In the genomic region with DNA sequence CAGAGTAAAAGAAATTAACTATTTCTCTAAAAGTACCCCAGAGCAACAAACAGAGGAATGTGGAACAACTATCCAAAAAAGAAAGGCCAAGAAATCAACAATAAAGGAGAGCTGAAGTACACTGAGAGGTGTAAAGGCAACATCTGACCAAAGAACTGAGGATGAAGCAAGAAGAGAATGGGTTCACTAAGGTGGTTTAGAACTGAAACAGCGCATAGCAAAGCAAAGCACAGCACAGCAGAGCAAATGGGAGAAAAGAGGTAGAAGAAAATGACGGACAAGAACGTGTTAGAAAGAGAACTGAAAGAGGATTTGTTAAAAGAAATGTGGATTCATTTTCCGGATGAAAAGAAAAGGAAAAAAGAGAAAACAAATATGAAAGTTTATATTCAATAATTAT, we compare ENCODE assay signal across 24 cellular contexts. TPM values are rescaled to one million over a fixed set of nuclear protein-coding genes. Genes with fewer than 3 reads are reported as not detected.
DNase-seq lines count a peak whose midpoint lies in the region; ATAC-seq, FAIRE-seq and TF ChIP-seq lines count a peak whose summit lies in the region.
"Had no signal": no experiment of that assay in that cellular context is flagged by ENCODE, and none has a peak within 500 bp of the region (broad histone marks: within the 10 kb centered on the region; RNA-seq: fewer than 3 reads in every experiment).

No MANE protein-coding gene starts in this region.

- H3K27me3 ChIP-seq in psoas muscle (ENCODE audit: insufficient read depth in 3 of 3, low read length in 2 of 3), result no peaks in the 10 kb centered on the region
- H3K27me3 ChIP-seq in left ventricle myocardium inferior (ENCODE audit: low read depth), result no peaks in the 10 kb centered on the region
- H3K27me3 ChIP-seq in Peyer's patch, result no peaks in the 10 kb centered on the region
- H3K27me3 ChIP-seq: BLaER1 treated with 17β-estradiol and CSF1 and Interleukin-3, amounts not matched to agents 10 nM and 100 nM; MG63; suprapubic skin had no signal

- H3K27ac ChIP-seq in psoas muscle, result peak overlapping the region; percentile 71
- no peak overlapping the region for H3K27ac ChIP-seq in left ventricle myocardium inferior (replicated peaks)
- H3K27ac ChIP-seq in Peyer's patch, result no peak overlapping the region
- H3K27ac ChIP-seq: BLaER1 treated with 17β-estradiol and CSF1 and Interleukin-3, amounts not matched to agents 10 nM and 100 nM; prostate gland; suprapubic skin had no signal

- H3K9me3 Mint-ChIP-seq in T-helper 2 cell treated with Interferon-gamma antibody and Interleukin-4, amounts not matched to agents 5 μg/mL and 100 μg/mL, for 36 hours, result no peaks in the 10 kb centered on the region
- no peaks in the 10 kb centered on the region for H3K9me3 Mint-ChIP-seq in activated T-helper 2 cell treated with anti-CD3 and anti-CD28 coated beads, Interferon-gamma antibody, Interleukin-2, Interleukin-4, amounts not matched to agents 10 μg/mL and 5 μg/mL and 100 μg/mL, durations not matched to agents 14 hours and 24 hours and 36 hours
- H3K9me3 Mint-ChIP-seq: effector memory CD8-positive, alpha-beta T cell; naive thymus-derived CD8-positive, alpha-beta T cell had no signal

- H3K4me3 Mint-ChIP-seq in T-helper 2 cell treated with Interferon-gamma antibody and Interleukin-4, amounts not matched to agents 5 μg/mL and 100 μg/mL, for 36 hours, result peak overlapping the region; percentile 21
- no peak overlapping the region for H3K4me3 Mint-ChIP-seq in activated T-helper 2 cell treated with anti-CD3 and anti-CD28 coated beads, Interferon-gamma antibody, Interleukin-2, Interleukin-4, amounts not matched to agents 10 μg/mL and 5 μg/mL and 100 μg/mL, durations not matched to agents 14 hours and 24 hours and 36 hours (ENCODE audit: low read depth)
- H3K4me3 Mint-ChIP-seq: effector memory CD8-positive, alpha-beta T cell; naive thymus-derived CD8-positive, alpha-beta T cell had no signal

- 73 to 94% (median 86%) methylated on average over 4 of the region's 4 CpGs for WGBS in psoas muscle, 3 donors

- H3K4me1 Mint-ChIP-seq in T-helper 2 cell treated with Interferon-gamma antibody and Interleukin-4, amounts not matched to agents 5 μg/mL and 100 μg/mL, for 36 hours (ENCODE audit: low read depth), result peaks cover 17% of the 10 kb centered on the region
- H3K4me1 Mint-ChIP-seq in activated T-helper 2 cell treated with anti-CD3 and anti-CD28 coated beads, Interferon-gamma antibody, Interleukin-2, Interleukin-4, amounts not matched to agents 10 μg/mL and 5 μg/mL and 100 μg/mL, durations not matched to agents 14 hours and 24 hours and 36 hours (ENCODE audit: low read depth), result peaks cover 15% of the 10 kb centered on the region

- peaks cover 38% of the 10 kb centered on the region for H3K4me1 ChIP-seq in psoas muscle
- H3K4me1 ChIP-seq in left ventricle myocardium inferior, result peaks cover 31% of the 10 kb centered on the region
- H3K4me1 ChIP-seq in Peyer's patch, result no peaks in the 10 kb centered on the region
- H3K4me1 ChIP-seq: BLaER1 treated with 17β-estradiol and CSF1 and Interleukin-3, amounts not matched to agents 10 nM and 100 nM; prostate gland; suprapubic skin had no signal

- intact Hi-C loops in activated T-helper 2 cell treated with anti-CD3 and anti-CD28 coated beads, Interferon-gamma antibody, Interleukin-2, Interleukin-4, amounts not matched to agents 10 μg/mL and 5 μg/mL and 100 μg/mL, durations not matched to agents 14 hours and 24 hours and 36 hours (cut with micrococcal nuclease), result no loop called here
- intact Hi-C loops in psoas muscle (cut with DNase I), result no loop called here
- intact Hi-C loops in left ventricle myocardium inferior (cut with micrococcal nuclease), result no loop called here

- H3K4me3 ChIP-seq in psoas muscle (peak overlapping the region; percentile 41), left ventricle myocardium inferior (no peak overlapping the region), Peyer's patch (no peak overlapping the region)
- H3K4me3 ChIP-seq: BLaER1 treated with 17β-estradiol and CSF1 and Interleukin-3, amounts not matched to agents 10 nM and 100 nM; MG63; prostate gland; suprapubic skin had no signal

- no peak for DNase-seq in T-helper 2 cell treated with Interferon-gamma antibody and Interleukin-4, amounts not matched to agents 5 μg/mL and 100 μg/mL, for 36 hours (ENCODE audit: low spot score)
- no peak for DNase-seq in T-helper 2 cell
- no peak for DNase-seq in H54 (ENCODE audit: insufficient read length, low spot score)
- DNase-seq in activated T-helper 2 cell treated with anti-CD3 and anti-CD28 coated beads, Interferon-gamma antibody, Interleukin-2, Interleukin-4, amounts not matched to agents 10 μg/mL and 5 μg/mL and 100 μg/mL, durations not matched to agents 14 hours and 24 hours and 36 hours (ENCODE audit: low spot score), result no peak
- DNase-seq in psoas muscle, result no peak
- no peak for DNase-seq in left ventricle myocardium inferior
- DNase-seq in Peyer's patch, result no peak
- DNase-seq in hippocampal formation (lab: John Stamatoyannopoulos, UW), result no peak
- DNase-seq: activated CD4-positive, CD25-positive, alpha-beta regulatory T cell; activated effector memory CD4-positive, alpha-beta T cell treated with Interleukin-2 at 50 U/mL for 16 hours; amygdala; cerebellar nuclear complex; effector memory CD8-positive, alpha-beta T cell; MG63; naive thymus-derived CD8-positive, alpha-beta T cell; NCI-H1694; NCI-H226; NK-92 treated with Interleukin-12 subunit alpha and Interleukin-12 subunit beta, amount 100 ng/mL, for 24 hours; T-helper 1 cell had no signal

- H3K36me3 Mint-ChIP-seq in T-helper 2 cell treated with Interferon-gamma antibody and Interleukin-4, amounts not matched to agents 5 μg/mL and 100 μg/mL, for 36 hours (ENCODE audit: low read depth), result peaks cover 3% of the 10 kb centered on the region
- H3K36me3 Mint-ChIP-seq in activated T-helper 2 cell treated with anti-CD3 and anti-CD28 coated beads, Interferon-gamma antibody, Interleukin-2, Interleukin-4, amounts not matched to agents 10 μg/mL and 5 μg/mL and 100 μg/mL, durations not matched to agents 14 hours and 24 hours and 36 hours (ENCODE audit: low read depth), result peaks cover 11% of the 10 kb centered on the region

- H3K9me3 ChIP-seq in psoas muscle, result no peaks in the 10 kb centered on the region
- H3K9me3 ChIP-seq in left ventricle myocardium inferior (replicated peaks), result no peaks in the 10 kb centered on the region
- no peaks in the 10 kb centered on the region for H3K9me3 ChIP-seq in Peyer's patch
- H3K9me3 ChIP-seq: BLaER1 treated with 17β-estradiol and CSF1 and Interleukin-3, amounts not matched to agents 10 nM and 100 nM; MG63; prostate gland; suprapubic skin had no signal

- no peak overlapping the region for H3K27ac Mint-ChIP-seq in T-helper 2 cell treated with Interferon-gamma antibody and Interleukin-4, amounts not matched to agents 5 μg/mL and 100 μg/mL, for 36 hours
- H3K27ac Mint-ChIP-seq in activated T-helper 2 cell treated with anti-CD3 and anti-CD28 coated beads, Interferon-gamma antibody, Interleukin-2, Interleukin-4, amounts not matched to agents 10 μg/mL and 5 μg/mL and 100 μg/mL, durations not matched to agents 14 hours and 24 hours and 36 hours, result peak overlapping the region; percentile 14

- H3K36me3 ChIP-seq in psoas muscle (ENCODE audit: insufficient read depth in 1 of 2, low read depth in 1 of 2) (no peaks in the 10 kb centered on the region), left ventricle myocardium inferior (no peaks in the 10 kb centered on the region), Peyer's patch (no peaks in the 10 kb centered on the region)
- H3K36me3 ChIP-seq: MG63, prostate gland, suprapubic skin had no signal

- TF ChIP-seq POLR2A in H54 (IDR thresholded peaks at IDR 0.05; ENCODE audit: low read depth, low read length), result no peak
- no peak for TF ChIP-seq POLR2A in Peyer's patch (IDR thresholded peaks at IDR 0.05)

- peak in 2 of 4 donors; percentile 47 to 53 for ATAC-seq in psoas muscle
- ATAC-seq: effector memory CD8-positive, alpha-beta T cell; naive thymus-derived CD8-positive, alpha-beta T cell had no signal

- TF ChIP-seq CTCF in psoas muscle (IDR thresholded peaks at IDR 0.05) (no peak), left ventricle myocardium inferior (IDR thresholded peaks at IDR 0.05; ENCODE audit: borderline replicate concordance) (no peak), Peyer's patch (IDR thresholded peaks at IDR 0.05) (no peak)

- no peaks in the 10 kb centered on the region for H3K27me3 Mint-ChIP-seq in T-helper 2 cell treated with Interferon-gamma antibody and Interleukin-4, amounts not matched to agents 5 μg/mL and 100 μg/mL, for 36 hours (ENCODE audit: low read depth)
- H3K27me3 Mint-ChIP-seq in activated T-helper 2 cell treated with anti-CD3 and anti-CD28 coated beads, Interferon-gamma antibody, Interleukin-2, Interleukin-4, amounts not matched to agents 10 μg/mL and 5 μg/mL and 100 μg/mL, durations not matched to agents 14 hours and 24 hours and 36 hours (ENCODE audit: low read depth), result no peaks in the 10 kb centered on the region
- H3K27me3 Mint-ChIP-seq: effector memory CD8-positive, alpha-beta T cell; naive thymus-derived CD8-positive, alpha-beta T cell had no signal

- peak; percentile 55 for FAIRE-seq in H54 (lab: Jason Lieb, UNC)
- FAIRE-seq: D721Med, keratinocyte had no signal

RNA-seq across cellular contexts. Expression of a gene that starts 25.8 kb away (rescaled TPM):
- 11.3 and 11.9 TPM in 2 replicates for total RNA-seq in activated T-helper 2 cell treated with anti-CD3 and anti-CD28 coated beads, Interferon-gamma antibody, Interleukin-2, Interleukin-4, amounts not matched to agents 10 μg/mL and 5 μg/mL and 100 μg/mL, durations not matched to agents 14 hours and 24 hours and 36 hours
- total RNA-seq in psoas muscle (1 to 10 TPM; 2.8 to 5.7 (median 5.3) TPM), left ventricle myocardium inferior (3.8 TPM), Peyer's patch (10 to 100 TPM in 2 of 4 donors, 1 to 10 TPM in 2; 3.9 to 31.4 (median 9.5) TPM)
- 1 to 10 TPM in 1 of 3 donors, under 1 TPM in 2; 0.38 to 1.3 (median 0.84) TPM for polyA plus RNA-seq in psoas muscle
